Comparison of ENCODE assay signal across 8 cellular contexts in genomic region chr1:169105434-169106094, GRCh38. TPM values are rescaled to one million over a fixed set of nuclear protein-coding genes. Genes with fewer than 3 reads are reported as not detected.
DNase-seq lines count a peak whose midpoint lies in the region; ATAC-seq and FAIRE-seq lines count a peak whose summit lies in the region.

No MANE protein-coding gene starts in this region.

- DNase-seq in AML-193 (lab: John Stamatoyannopoulos, UW) = peak; percentile 37 to 38
- peak; percentile 56 for DNase-seq in NCI-H2081 treated with DMSO at 0.1 percent for 48 hours (lab: John Stamatoyannopoulos, UW)
- DNase-seq in activated CD4-positive, alpha-beta T cell treated with anti-CD3 and anti-CD28 coated beads, Interleukin-2, amount 50 U/mL, for 1 hour = peak; percentile 28
- DNase-seq in myocyte (ENCODE audit: low read depth) = peak; percentile 97
- DNase-seq in urothelium cell line (ENCODE audit: low spot score) = peak; percentile 84

- FAIRE-seq in urothelium cell line (lab: Jason Lieb, UNC) = no peak

- ATAC-seq in GM18499 (IDR thresholded peaks at IDR 0.05; ENCODE audit: insufficient read depth, unreplicated experiment) = peak; percentile 19
- ATAC-seq in HG02938 (IDR thresholded peaks at IDR 0.05; ENCODE audit: unreplicated experiment) = peak; percentile 20
- ATAC-seq in esophagus mucosa = peak; percentile 62

RNA-seq across cellular contexts. Expression of gene ATP1B1, which starts 0.9 kb away (rescaled TPM):
- total RNA-seq in esophagus mucosa = 125 TPM
- 25.7 and 63.9 TPM in 2 replicates for total RNA-seq in myocyte
- polyA plus RNA-seq in myocyte (2012) = 31.2 TPM

Comparison
In these comparisons a context has a peak if more than half of its experiments do, and no peak if none do; other contexts are left out.
1. Peak in every context shown above with its lines: DNase-seq and ATAC-seq.
2. DNase-seq: peak in every context shown above with its lines; median percentile 97 in myocyte; 84 in urothelium cell line; 56 in NCI-H2081 treated with DMSO at 0.1 percent for 48 hours; 38 in AML-193; 28 in activated CD4-positive, alpha-beta T cell treated with anti-CD3 and anti-CD28 coated beads, Interleukin-2, amount 50 U/mL, for 1 hour.